12 cellular contexts compared by ENCODE assay signal in genomic region chr17:58278661-58279015, GRCh38. TPM values are rescaled to one million over a fixed set of nuclear protein-coding genes. Genes with fewer than 3 reads are reported as not detected.
DNase-seq lines count a peak whose midpoint lies in the region; ATAC-seq and TF ChIP-seq lines count a peak whose summit lies in the region.
"Had no signal": no experiment of that assay in that cellular context is flagged by ENCODE, and none has a peak within 500 bp of the region (broad histone marks: within the 10 kb centered on the region; RNA-seq: fewer than 3 reads in every experiment).

No MANE protein-coding gene starts in this region.

- intact Hi-C loops in left lung (cut with DNase I) = no loop called here
- intact Hi-C loops in CD4-positive, alpha-beta memory T cell (cut with micrococcal nuclease) = no loop called here

- POLR2A ChIA-PET in CD4-positive, alpha-beta memory T cell (lab: Charles Lee; ENCODE audit: partially characterized antibody) = no interaction called here

- CTCF ChIA-PET in CD4-positive, alpha-beta memory T cell (lab: Charles Lee; ENCODE audit: partially characterized antibody) = no interaction called here

- H3K27me3 ChIP-seq in GM23338 (ENCODE audit: insufficient read depth) (peaks cover 30% of the 10 kb centered on the region), left lung (peaks cover 7 to 38% of the 10 kb centered on the region in 2 donors), suprapubic skin (peaks cover 44% of the 10 kb centered on the region)
- no peaks in the 10 kb centered on the region for H3K27me3 ChIP-seq in CD4-positive, alpha-beta memory T cell (ENCODE audit: insufficient read depth, low read length)

- TF ChIP-seq CTCF in GM23338 (conservative IDR thresholded peaks at IDR 0.05; ENCODE audit: low read depth in 2 of 2) = no peak
- no peak for TF ChIP-seq CTCF in coronary artery (IDR thresholded peaks at IDR 0.05)
- no peak for TF ChIP-seq CTCF in left lung (IDR thresholded peaks at IDR 0.05)
- TF ChIP-seq CTCF in suprapubic skin (IDR thresholded peaks at IDR 0.05) = no peak

- H3K9me3 Mint-ChIP-seq in GM23338 (no peaks in the 10 kb centered on the region), immature natural killer cell (no peaks in the 10 kb centered on the region)
- H3K9me3 Mint-ChIP-seq in CD4-positive, alpha-beta memory T cell = no peaks in the 10 kb centered on the region
- H3K9me3 Mint-ChIP-seq: endodermal cell had no signal

- DNase-seq in GM23338 (ENCODE audit: low spot score) (no peak), coronary artery (ENCODE audit: low spot score) (no peak), left lung (peak in 1 of 2 donors; percentile 69), suprapubic skin (ENCODE audit: low spot score in 2 of 2) (no peak), immature natural killer cell (no peak), NCI-H524 treated with DMSO at 0.1 percent for 48 hours (lab: John Stamatoyannopoulos, UW) (no peak)
- DNase-seq in CD4-positive, alpha-beta memory T cell = no peak
- DNase-seq: DMS 273 treated with DMSO at 0.1 percent for 48 hours, endodermal cell, NCI-H446 had no signal

- H3K27me3 Mint-ChIP-seq in GM23338 (ENCODE audit: insufficient read depth, low read depth, poor library complexity) = peaks cover 21% of the 10 kb centered on the region
- H3K27me3 Mint-ChIP-seq in CD4-positive, alpha-beta memory T cell = peaks cover 2 to 20% of the 10 kb centered on the region in 2 donors
- H3K27me3 Mint-ChIP-seq in immature natural killer cell (ENCODE audit: low read depth in 3 of 3) = peaks cover 1 to 4% (median 2%) of the 10 kb centered on the region in 3 donors

- no peak overlapping the region for H3K4me3 Mint-ChIP-seq in GM23338
- no peak overlapping the region for H3K4me3 Mint-ChIP-seq in CD4-positive, alpha-beta memory T cell
- H3K4me3 Mint-ChIP-seq in immature natural killer cell = no peak overlapping the region
- H3K4me3 Mint-ChIP-seq: endodermal cell had no signal

- H3K4me1 Mint-ChIP-seq in GM23338 (peaks cover 7% of the 10 kb centered on the region), immature natural killer cell (peaks cover 4 to 8% of the 10 kb centered on the region in 2 donors)
- H3K4me1 Mint-ChIP-seq in CD4-positive, alpha-beta memory T cell = peaks cover 0 to 4% (median 3%) of the 10 kb centered on the region in 4 donors

- H3K27ac ChIP-seq in GM23338 (ENCODE audit: low read depth) (no peak overlapping the region), coronary artery (no peak overlapping the region), left lung (no peak overlapping the region), suprapubic skin (no peak overlapping the region)
- H3K27ac ChIP-seq in CD4-positive, alpha-beta memory T cell (ENCODE audit: low read depth, low read length) = no peak overlapping the region
- H3K27ac ChIP-seq: KMS-11 had no signal

- H3K4me3 ChIP-seq in GM23338 (peak overlapping the region; percentile 25; the same call in 1 of the 2 replicates), coronary artery (peak overlapping the region; percentile 60), left lung (peak overlapping the region; percentile 3 to 30), suprapubic skin (peak overlapping the region; percentile 19)
- H3K4me3 ChIP-seq in CD4-positive, alpha-beta memory T cell (ENCODE audit: low read length in 2 of 2) = no peak overlapping the region

- H3K4me2 ChIP-seq in GM23338 = peak overlapping the region; percentile 16; the same call in 1 of the 2 replicates
- H3K4me2 ChIP-seq: KMS-11 had no signal

- H3K36me3 ChIP-seq in GM23338 (ENCODE audit: insufficient read depth) (no peaks in the 10 kb centered on the region), left lung (no peaks in the 10 kb centered on the region), suprapubic skin (no peaks in the 10 kb centered on the region)
- H3K36me3 ChIP-seq in CD4-positive, alpha-beta memory T cell (ENCODE audit: insufficient read depth, low read length) = no peaks in the 10 kb centered on the region

- ATAC-seq in GM23338 (peak; percentile 14), left lung (peak; percentile 50)

- WGBS in suprapubic skin = 20% methylated on average over 2 of the region's 5 CpGs

- H3K27ac Mint-ChIP-seq in GM23338 (no peak overlapping the region), immature natural killer cell (no peak overlapping the region)
- H3K27ac Mint-ChIP-seq in CD4-positive, alpha-beta memory T cell = no peak overlapping the region
- H3K27ac Mint-ChIP-seq: endodermal cell had no signal

- H2AFZ ChIP-seq in GM23338 = peak overlapping the region; percentile 90

- H3K79me2 ChIP-seq in GM23338 (replicated peaks; ENCODE audit: insufficient read depth) = no peaks in the 10 kb centered on the region

- H3K36me3 Mint-ChIP-seq in GM23338 (ENCODE audit: low read depth) (no peaks in the 10 kb centered on the region), immature natural killer cell (no peaks in the 10 kb centered on the region)
- H3K36me3 Mint-ChIP-seq in CD4-positive, alpha-beta memory T cell = no peaks in the 10 kb centered on the region

- TF ChIP-seq POLR2A in suprapubic skin (IDR thresholded peaks at IDR 0.05) = no peak

- H4K20me1 ChIP-seq in GM23338 (replicated peaks; ENCODE audit: insufficient read depth) = no peaks in the 10 kb centered on the region

- H3K9me3 ChIP-seq in left lung (no peaks in the 10 kb centered on the region), suprapubic skin (no peaks in the 10 kb centered on the region)
- no peaks in the 10 kb centered on the region for H3K9me3 ChIP-seq in CD4-positive, alpha-beta memory T cell (ENCODE audit: control insufficient read depth in 1 of 2, low read length in 2 of 2)

- TF ChIP-seq EP300 in suprapubic skin (IDR thresholded peaks at IDR 0.05) = no peak

- H3F3A ChIP-seq in GM23338 (replicated peaks; ENCODE audit: low read depth) = no peaks in the 10 kb centered on the region

- H3K9me2 ChIP-seq in GM23338 (ENCODE audit: insufficient read depth) = peaks cover 5% of the 10 kb centered on the region; the same call in 1 of the 2 replicates

- H3K4me1 ChIP-seq in GM23338 (ENCODE audit: insufficient read depth) (peaks cover under 1% of the 10 kb centered on the region; the same call in 1 of the 2 replicates), left lung (peaks cover 4 to 37% of the 10 kb centered on the region in 2 donors), suprapubic skin (peaks cover 9% of the 10 kb centered on the region)
- H3K4me1 ChIP-seq in CD4-positive, alpha-beta memory T cell (ENCODE audit: insufficient read depth, low read length) = no peaks in the 10 kb centered on the region

TF ChIP-seq in GM23338, 12 proteins besides CTCF, POLR2A, EP300 and RAD21 (continues in another document):
- no peak for TF ChIP-seq JUNB (IDR thresholded peaks at IDR 0.05; ENCODE audit: unreplicated experiment)

RNA-seq across cellular contexts. Expression of gene MPO, which starts 2.1 kb away (rescaled TPM):
- 0.12 TPM in 1 of 2 replicates, not detected in the other for total RNA-seq in GM23338 (2014; rRNA removed; shearing (Covaris generic))
- 0.08 TPM in 1 of 2 replicates, not detected in the other for polyA plus RNA-seq in GM23338 (2016; fragmentation: Nextera tagmentation; extraction: Ambion mirVana)
- 1 to 10 TPM; 1.0 to 1.5 TPM for total RNA-seq in left lung
- total RNA-seq in suprapubic skin = not detected
- total RNA-seq in CD4-positive, alpha-beta memory T cell = not detected
- not detected for polyA plus RNA-seq in CD4-positive, alpha-beta memory T cell
- polyA plus RNA-seq in immature natural killer cell = not detected
- total RNA-seq: endodermal cell had no signal
- polyA plus RNA-seq: neural cell had no signal

RNA-seq across cellular contexts. Expression of gene LPO, which starts 40.3 kb away (rescaled TPM):
- total RNA-seq in GM23338 (2014; rRNA removed; shearing (Covaris generic)) = 0.35 and 0.62 TPM in 2 replicates
- polyA plus RNA-seq in GM23338 (2016; fragmentation: Nextera tagmentation; extraction: Ambion mirVana) (0.13 and 0.50 TPM in 2 replicates), immature natural killer cell (under 1 TPM in 2 of 3 donors, not detected in 1; 0.09 to 0.22 TPM)
- total RNA-seq in left lung (under 1 TPM in 1 of 2 donors, not detected in 1; 0.24 TPM), suprapubic skin (under 1 TPM in 2 of 4 donors, not detected in 2; 0.19 to 0.23 TPM)
- total RNA-seq in CD4-positive, alpha-beta memory T cell = not detected
- not detected for polyA plus RNA-seq in CD4-positive, alpha-beta memory T cell
- total RNA-seq: endodermal cell had no signal
- polyA plus RNA-seq: neural cell had no signal

RNA-seq across cellular contexts. Expression of gene TSPOAP1, which starts 50.0 kb away (rescaled TPM):
- total RNA-seq in GM23338 (2014; rRNA removed; shearing (Covaris generic)) = 11.8 and 12.9 TPM in 2 replicates
- 6.3 and 7.3 TPM in 2 replicates for polyA plus RNA-seq in GM23338 (2016; fragmentation: Nextera tagmentation; extraction: Ambion mirVana)
- total RNA-seq in left lung = 10 to 100 TPM in 1 of 2 donors, 1 to 10 TPM in 1; 7.9 to 10.2 TPM
- 10 to 100 TPM in 2 of 4 donors, 1 to 10 TPM in 2; 6.8 to 26.9 (median 12.4) TPM for total RNA-seq in suprapubic skin
- 10 to 100 TPM; 15.8 to 19.1 TPM for total RNA-seq in CD4-positive, alpha-beta memory T cell
- under 1 TPM in 1 of 2 donors, not detected in 1; 0.80 TPM for polyA plus RNA-seq in CD4-positive, alpha-beta memory T cell
- polyA plus RNA-seq in immature natural killer cell = 10 to 100 TPM in 1 of 3 donors, 1 to 10 TPM in 2; 7.1 to 32.1 (median 8.4) TPM

RNA-seq across cellular contexts. Expression of gene MKS1, which starts 59.6 kb away (rescaled TPM):
- 17.4 and 21.6 TPM in 2 replicates for total RNA-seq in GM23338 (2014; rRNA removed; shearing (Covaris generic))
- polyA plus RNA-seq in GM23338 (2016; fragmentation: Nextera tagmentation; extraction: Ambion mirVana) (11.9 and 14.0 TPM in 2 replicates), immature natural killer cell (1 to 10 TPM; 1.6 to 7.9 (median 6.4) TPM)
- total RNA-seq in left lung (10 to 100 TPM; 16.4 to 19.4 TPM), suprapubic skin (10 to 100 TPM; 11.0 to 25.1 (median 17.2) TPM)
- total RNA-seq in CD4-positive, alpha-beta memory T cell = 10 to 100 TPM; 27.7 to 29.4 TPM
- 10 to 100 TPM; 12.1 to 13.7 TPM for polyA plus RNA-seq in CD4-positive, alpha-beta memory T cell

Comparison
In these comparisons a context has a peak if more than half of its experiments do, and no peak if none do; other contexts are left out.
1. H3K4me3 ChIP-seq: peak in GM23338 (single experiment), coronary artery (single experiment), left lung (2 of 2) and suprapubic skin (single experiment); none in CD4-positive, alpha-beta memory T cell (0 of 2).